ENCODE assay signal across 11 cellular contexts in genomic region chr18:2959341-2959740, GRCh38. TPM values are rescaled to one million over a fixed set of nuclear protein-coding genes. Genes with fewer than 3 reads are reported as not detected.
DNase-seq lines count a peak whose midpoint lies in the region; ATAC-seq and TF ChIP-seq lines count a peak whose summit lies in the region.
"Had no signal": no experiment of that assay in that cellular context is flagged by ENCODE, and none has a peak within 500 bp of the region (broad histone marks: within the 10 kb centered on the region; RNA-seq: fewer than 3 reads in every experiment).

No MANE protein-coding gene starts in this region.

- H3K36me3 Mint-ChIP-seq in activated naive CD8-positive, alpha-beta T cell, result peaks cover 22% of the 10 kb centered on the region

- intact Hi-C loops in heart left ventricle (cut with DNase I) (loop anchor here in 1 of 10 donors (10.0 kb wide), 1 partner anchor 55 kb away; the partner anchor contains the start of gene LPIN2), Right ventricle myocardium inferior (cut with DNase I) (no loop called here), uterus (cut with DNase I; ENCODE audit: low total_unique reads) (no loop called here)

- H3K27me3 ChIP-seq in heart left ventricle (no peaks in the 10 kb centered on the region), muscle layer of duodenum (ENCODE audit: low read depth, low read length) (no peaks in the 10 kb centered on the region), uterus (no peaks in the 10 kb centered on the region)

- peaks cover 5 to 85% (median 32%) of the 10 kb centered on the region in 12 donors for H3K4me1 ChIP-seq in heart left ventricle
- peaks cover 25 to 37% of the 10 kb centered on the region in 2 donors for H3K4me1 ChIP-seq in muscle layer of duodenum (ENCODE audit: control insufficient read depth in 1 of 2, insufficient read depth in 2 of 2, low read length in 2 of 2)
- H3K4me1 ChIP-seq in uterus, result peaks cover 3 to 14% of the 10 kb centered on the region in 2 donors

- H3K36me3 ChIP-seq in heart left ventricle (peaks cover 0 to 16% (median 3%) of the 10 kb centered on the region in 9 donors), muscle layer of duodenum (ENCODE audit: control insufficient read depth in 1 of 2, insufficient read depth in 2 of 2, low read length in 2 of 2) (peaks cover 2 to 6% of the 10 kb centered on the region in 2 donors), uterus (no peaks in the 10 kb centered on the region)

- peak overlapping the region; percentile 100 for H3K27ac Mint-ChIP-seq in activated naive CD8-positive, alpha-beta T cell

- ATAC-seq in heart left ventricle (no peak), Right ventricle myocardium inferior (no peak), HG02610 (IDR thresholded peaks at IDR 0.05; ENCODE audit: unreplicated experiment) (no peak)

- H3K27me3 Mint-ChIP-seq in activated naive CD8-positive, alpha-beta T cell, result no peaks in the 10 kb centered on the region

- no peak for TF ChIP-seq POLR2A in heart left ventricle (IDR thresholded peaks at IDR 0.05)
- no peak for TF ChIP-seq POLR2A in uterus (IDR thresholded peaks at IDR 0.05)

- DNase-seq in heart left ventricle (no peak), Right ventricle myocardium inferior (ENCODE audit: missing footprints) (no peak), uterus (no peak), NCI-H524 (lab: John Stamatoyannopoulos, UW) (no peak), islet precursor cell (no peak)
- DNase-seq: activated CD4-positive, alpha-beta T cell treated with anti-CD3 and anti-CD28 coated beads, Interleukin-2, amount 50 U/mL, for 1 hour; central memory CD4-positive, alpha-beta T cell; NCI-H2107 had no signal

- peak overlapping the region in 11 of 12 donors; percentile 1 to 95 (median 49) for H3K27ac ChIP-seq in heart left ventricle
- peak overlapping the region; percentile 74 for H3K27ac ChIP-seq in muscle layer of duodenum (ENCODE audit: low read length)
- H3K27ac ChIP-seq in uterus, result peak overlapping the region; percentile 65 to 71

- peaks cover 90% of the 10 kb centered on the region for H3K4me1 Mint-ChIP-seq in activated naive CD8-positive, alpha-beta T cell (ENCODE audit: low read depth)

- H3K9me3 ChIP-seq in heart left ventricle, result no peaks in the 10 kb centered on the region
- H3K9me3 ChIP-seq in muscle layer of duodenum (ENCODE audit: control insufficient read depth in 1 of 2, low read length in 2 of 2), result no peaks in the 10 kb centered on the region
- no peaks in the 10 kb centered on the region for H3K9me3 ChIP-seq in uterus

- H3K4me3 ChIP-seq in heart left ventricle (peak overlapping the region in 1 of 12 donors; percentile 12), muscle layer of duodenum (ENCODE audit: low read depth in 1 of 2, low read length in 2 of 2) (no peak overlapping the region), uterus (no peak overlapping the region)

- H3K4me3 Mint-ChIP-seq in activated naive CD8-positive, alpha-beta T cell, result peak overlapping the region; percentile 91

- 48 to 59% (median 53%) methylated on average over 2 of the region's 2 CpGs for WGBS in heart left ventricle, 4 donors

- TF ChIP-seq CTCF in heart left ventricle (IDR thresholded peaks at IDR 0.05) (no peak), uterus (IDR thresholded peaks at IDR 0.05) (no peak)

- H3K9me3 Mint-ChIP-seq in activated naive CD8-positive, alpha-beta T cell (ENCODE audit: low read depth), result peaks cover 4% of the 10 kb centered on the region

RNA-seq across cellular contexts. Expression of gene LPIN2, which starts 53.6 kb away (rescaled TPM):
- total RNA-seq in heart left ventricle (10 to 100 TPM in 6 of 9 donors, 1 to 10 TPM in 3; 6.1 to 21.6 (median 10.9) TPM), Right ventricle myocardium inferior (9.9 TPM), uterus (10 to 100 TPM in 3 of 4 donors, 1 to 10 TPM in 1; 7.4 to 53.0 (median 29.5) TPM)
- polyA plus RNA-seq in heart left ventricle, result 10 to 100 TPM in 1 of 2 donors, 1 to 10 TPM in 1; 1.9 to 12.8 TPM
